Comparison of ENCODE assay signal across 30 cellular contexts in genomic region chr17:12634789-12635414, GRCh38. TPM values are rescaled to one million over a fixed set of nuclear protein-coding genes. Genes with fewer than 3 reads are reported as not detected.
A peak's percentile ranks its signal among the peaks of the same experiment; 100 is the strongest.
DNase-seq lines count a peak whose midpoint lies in the region; ATAC-seq, FAIRE-seq and TF ChIP-seq lines count a peak whose summit lies in the region.
"Had no signal": no experiment of that assay in that cellular context is flagged by ENCODE, and none has a peak within 500 bp of the region (broad histone marks: within the 10 kb centered on the region; RNA-seq: fewer than 3 reads in every experiment).

No MANE protein-coding gene starts in this region.

- CTCF ChIA-PET in activated CD4-positive, alpha-beta memory T cell treated with anti-CD3 and anti-CD28 coated beads, Interleukin-2, amount 10 ng/mL, durations not matched to agents 7 days and 5 days (lab: Charles Lee), result no interaction called here

- peaks cover 24% of the 10 kb centered on the region for H3K4me1 Mint-ChIP-seq in astrocyte (ENCODE audit: low read depth, unreplicated experiment)
- no peaks in the 10 kb centered on the region for H3K4me1 Mint-ChIP-seq in activated CD4-positive, alpha-beta memory T cell treated with anti-CD3 and anti-CD28 coated beads, Interleukin-2, amount 10 ng/mL, durations not matched to agents 7 days and 5 days
- H3K4me1 Mint-ChIP-seq: activated CD4-positive, alpha-beta T cell treated with anti-CD3 and anti-CD28 coated beads for 36 hours; activated naive CD4-positive, alpha-beta T cell treated with anti-CD3 and anti-CD28 coated beads, Interleukin-2, amount 50 U/mL, for 24 hours; activated T-helper 17 cell treated with anti-CD3 and anti-CD28 coated beads, Interleukin-2, amount 50 U/mL, for 72 hours; T-helper 17 cell had no signal

- H3K9me2 ChIP-seq in Karpas-422 (replicated peaks; ENCODE audit: insufficient read depth, low read length), result no peaks in the 10 kb centered on the region
- H3K9me2 ChIP-seq: SK-N-SH had no signal

- H3K4me3 ChIP-seq in Karpas-422 (ENCODE audit: low read length) (no peak overlapping the region), astrocyte (ENCODE audit: insufficient read depth, low read depth, low read length) (no peak overlapping the region), thoracic aorta (no peak overlapping the region)
- H3K4me3 ChIP-seq: PC-9, thyroid gland, vagina had no signal

- no peaks in the 10 kb centered on the region for H3K9me3 ChIP-seq in Karpas-422 (ENCODE audit: low read length)
- H3K9me3 ChIP-seq in astrocyte (ENCODE audit: insufficient read depth, low read depth, low read length), result no peaks in the 10 kb centered on the region
- H3K9me3 ChIP-seq in thoracic aorta, result no peaks in the 10 kb centered on the region
- H3K9me3 ChIP-seq: SK-N-SH, thyroid gland, vagina had no signal

- DNase-seq in Karpas-422 (peak; percentile 40), astrocyte (ENCODE audit: low read depth) (no peak), islet precursor cell (peak; percentile 74), thoracic aorta (ENCODE audit: low spot score) (no peak), D721Med (ENCODE audit: insufficient read length, low spot score) (no peak), DMS114 treated with DMSO at 0.1 percent for 48 hours (lab: John Stamatoyannopoulos, UW; ENCODE audit: unreplicated experiment) (no peak)
- no peak for DNase-seq in activated CD4-positive, alpha-beta memory T cell treated with anti-CD3 and anti-CD28 coated beads, Interleukin-2, amount 10 ng/mL, durations not matched to agents 7 days and 5 days
- DNase-seq: activated CD4-positive, alpha-beta T cell treated with anti-CD3 and anti-CD28 coated beads for 36 hours; activated CD8-positive, alpha-beta T cell treated with anti-CD3 and anti-CD28 coated beads, Interleukin-2, amount 10 ng/mL, durations not matched to agents 7 days and 5 days; amniotic stem cell; DMS53; GOT3; NCI-H1436 treated with DMSO at 0.1 percent for 48 hours; NCI-H2081 treated with DMSO at 0.1 percent for 48 hours; NCI-H2227 treated with DMSO at 0.1 percent for 48 hours; NCI-H526 treated with DMSO at 0.1 percent for 48 hours; NK-92 treated with Interleukin-12 subunit alpha and Interleukin-12 subunit beta, amount 100 ng/mL, for 24 hours; PC-9; SK-N-SH; stimulated activated CD4-positive, alpha-beta T cell treated with anti-CD3 and anti-CD28 coated beads, Interleukin-1b, Interleukin-23, amount 100 ng/mL, for 48 hours; stimulated activated naive CD8-positive, alpha-beta T cell treated with anti-CD3 and anti-CD28 coated beads, Interleukin-15, Interleukin-2, amounts not matched to agents 100 U/mL and 50 U/mL, for 24 hours; T-helper 17 cell; thyroid gland had no signal

- H4K20me1 ChIP-seq in Karpas-422 (ENCODE audit: insufficient read depth, low read depth, low read length), result no peaks in the 10 kb centered on the region
- no peaks in the 10 kb centered on the region for H4K20me1 ChIP-seq in astrocyte (ENCODE audit: insufficient read depth, low read length)

- peaks cover 5% of the 10 kb centered on the region for H3K9me3 Mint-ChIP-seq in astrocyte (ENCODE audit: unreplicated experiment)
- peaks cover 16% of the 10 kb centered on the region for H3K9me3 Mint-ChIP-seq in activated CD4-positive, alpha-beta memory T cell treated with anti-CD3 and anti-CD28 coated beads, Interleukin-2, amount 10 ng/mL, durations not matched to agents 7 days and 5 days
- H3K9me3 Mint-ChIP-seq: activated naive CD4-positive, alpha-beta T cell treated with anti-CD3 and anti-CD28 coated beads, Interleukin-2, amount 50 U/mL, for 24 hours had no signal

- no peak overlapping the region for H3K4me3 Mint-ChIP-seq in astrocyte (ENCODE audit: unreplicated experiment)
- no peak overlapping the region for H3K4me3 Mint-ChIP-seq in activated CD4-positive, alpha-beta memory T cell treated with anti-CD3 and anti-CD28 coated beads, Interleukin-2, amount 10 ng/mL, durations not matched to agents 7 days and 5 days
- H3K4me3 Mint-ChIP-seq: activated CD4-positive, alpha-beta T cell treated with anti-CD3 and anti-CD28 coated beads for 36 hours; activated CD8-positive, alpha-beta T cell treated with anti-CD3 and anti-CD28 coated beads, Interleukin-2, amount 10 ng/mL, durations not matched to agents 7 days and 5 days; activated naive CD4-positive, alpha-beta T cell treated with anti-CD3 and anti-CD28 coated beads, Interleukin-2, amount 50 U/mL, for 24 hours; activated T-helper 17 cell treated with anti-CD3 and anti-CD28 coated beads, Interleukin-2, amount 50 U/mL, for 72 hours; natural killer cell treated with Interleukin-12 subunit alpha and Interleukin-12 subunit beta and Interleukin-15 and Interleukin-18, amount 100 ng/mL, for 72 hours; T-helper 17 cell had no signal

- H3K9ac ChIP-seq in Karpas-422 (ENCODE audit: low read length) (no peak overlapping the region), astrocyte (ENCODE audit: low read length) (no peak overlapping the region)
- H3K9ac ChIP-seq: SK-N-SH had no signal

- no peak overlapping the region for H3K27ac Mint-ChIP-seq in astrocyte (ENCODE audit: unreplicated experiment)
- no peak overlapping the region for H3K27ac Mint-ChIP-seq in activated CD4-positive, alpha-beta memory T cell treated with anti-CD3 and anti-CD28 coated beads, Interleukin-2, amount 10 ng/mL, durations not matched to agents 7 days and 5 days
- H3K27ac Mint-ChIP-seq: activated CD4-positive, alpha-beta T cell treated with anti-CD3 and anti-CD28 coated beads for 36 hours; activated CD8-positive, alpha-beta T cell treated with anti-CD3 and anti-CD28 coated beads, Interleukin-2, amount 10 ng/mL, durations not matched to agents 7 days and 5 days; activated naive CD4-positive, alpha-beta T cell treated with anti-CD3 and anti-CD28 coated beads, Interleukin-2, amount 50 U/mL, for 24 hours; activated T-helper 17 cell treated with anti-CD3 and anti-CD28 coated beads, Interleukin-2, amount 50 U/mL, for 72 hours; natural killer cell treated with Interleukin-12 subunit alpha and Interleukin-12 subunit beta and Interleukin-15 and Interleukin-18, amount 100 ng/mL, for 72 hours; T-helper 17 cell had no signal

- H3K36me3 Mint-ChIP-seq in astrocyte (ENCODE audit: low read depth, unreplicated experiment), result no peaks in the 10 kb centered on the region
- H3K36me3 Mint-ChIP-seq in activated CD4-positive, alpha-beta memory T cell treated with anti-CD3 and anti-CD28 coated beads, Interleukin-2, amount 10 ng/mL, durations not matched to agents 7 days and 5 days (ENCODE audit: low read depth), result no peaks in the 10 kb centered on the region
- H3K36me3 Mint-ChIP-seq: activated naive CD4-positive, alpha-beta T cell treated with anti-CD3 and anti-CD28 coated beads, Interleukin-2, amount 50 U/mL, for 24 hours; natural killer cell treated with Interleukin-12 subunit alpha and Interleukin-12 subunit beta and Interleukin-15 and Interleukin-18, amount 100 ng/mL, for 72 hours had no signal

- H3K27ac ChIP-seq in Karpas-422 (ENCODE audit: low read length) (no peak overlapping the region), astrocyte (ENCODE audit: low read depth, low read length) (no peak overlapping the region), thoracic aorta (peak overlapping the region; percentile 21 to 33)
- H3K27ac ChIP-seq: PC-9, thyroid gland, vagina had no signal

- POLR2A ChIA-PET in activated CD4-positive, alpha-beta memory T cell treated with anti-CD3 and anti-CD28 coated beads, Interleukin-2, amount 10 ng/mL, durations not matched to agents 7 days and 5 days (lab: Charles Lee), result no interaction called here

- H3K4me2 ChIP-seq in Karpas-422 (ENCODE audit: low read depth, low read length, poor library complexity, severe bottlenecking), result no peak overlapping the region
- H3K4me2 ChIP-seq in astrocyte (ENCODE audit: low read length), result peak overlapping the region; percentile 5
- H3K4me2 ChIP-seq: PC-9, SK-N-SH had no signal

- H3K27me3 Mint-ChIP-seq in astrocyte (ENCODE audit: low read depth, unreplicated experiment), result no peaks in the 10 kb centered on the region
- H3K27me3 Mint-ChIP-seq in activated CD4-positive, alpha-beta memory T cell treated with anti-CD3 and anti-CD28 coated beads, Interleukin-2, amount 10 ng/mL, durations not matched to agents 7 days and 5 days, result no peaks in the 10 kb centered on the region
- H3K27me3 Mint-ChIP-seq: activated T-helper 17 cell treated with anti-CD3 and anti-CD28 coated beads, Interleukin-2, amount 50 U/mL, for 72 hours; natural killer cell treated with Interleukin-12 subunit alpha and Interleukin-12 subunit beta and Interleukin-15 and Interleukin-18, amount 100 ng/mL, for 72 hours; T-helper 17 cell had no signal

- TF ChIP-seq CTCF in astrocyte (IDR thresholded peaks at IDR 0.05; ENCODE audit: insufficient read depth, low read depth, low read length), result no peak
- TF ChIP-seq CTCF in thoracic aorta (IDR thresholded peaks at IDR 0.05), result no peak
- no peak for TF ChIP-seq CTCF in D721Med (IDR thresholded peaks at IDR 0.05; ENCODE audit: insufficient read depth, missing control alignments)

- no peak for ATAC-seq in thoracic aorta (ENCODE audit: insufficient number of reproducible peaks, low FRiP score, low read depth)
- ATAC-seq: activated CD4-positive, alpha-beta T cell treated with anti-CD3 and anti-CD28 coated beads for 36 hours; activated CD8-positive, alpha-beta T cell treated with anti-CD3 and anti-CD28 coated beads, Interleukin-2, amount 10 ng/mL, durations not matched to agents 7 days and 5 days; activated T-helper 17 cell treated with anti-CD3 and anti-CD28 coated beads, Interleukin-2, amount 50 U/mL, for 72 hours; natural killer cell treated with Interleukin-12 subunit alpha and Interleukin-12 subunit beta and Interleukin-15 and Interleukin-18, amount 100 ng/mL, for 72 hours; stimulated activated naive CD8-positive, alpha-beta T cell treated with anti-CD3 and anti-CD28 coated beads, Interleukin-15, Interleukin-2, amounts not matched to agents 100 U/mL and 50 U/mL, for 24 hours; T-helper 17 cell had no signal

- H3K79me2 ChIP-seq in Karpas-422 (ENCODE audit: low read length), result no peaks in the 10 kb centered on the region
- no peaks in the 10 kb centered on the region for H3K79me2 ChIP-seq in astrocyte (ENCODE audit: insufficient read depth, low read length)

- H3K27me3 ChIP-seq in Karpas-422 (ENCODE audit: low read length), result no peaks in the 10 kb centered on the region
- no peaks in the 10 kb centered on the region for H3K27me3 ChIP-seq in astrocyte (ENCODE audit: insufficient read depth, low read length)
- H3K27me3 ChIP-seq in thoracic aorta (replicated peaks; ENCODE audit: insufficient read depth), result no peaks in the 10 kb centered on the region
- H3K27me3 ChIP-seq: thyroid gland, vagina had no signal

- H2AFZ ChIP-seq in Karpas-422 (ENCODE audit: low read length) (no peak overlapping the region), astrocyte (ENCODE audit: low read depth, low read length) (peak overlapping the region; percentile 33)
- H2AFZ ChIP-seq: PC-9 had no signal

- no peaks in the 10 kb centered on the region for H3K36me3 ChIP-seq in Karpas-422 (ENCODE audit: insufficient read depth, low read length)
- no peaks in the 10 kb centered on the region for H3K36me3 ChIP-seq in astrocyte (ENCODE audit: insufficient read depth, low read length)
- H3K36me3 ChIP-seq in thoracic aorta, result no peaks in the 10 kb centered on the region
- H3K36me3 ChIP-seq: thyroid gland, vagina had no signal

- FAIRE-seq in astrocyte (lab: Jason Lieb, UNC) (no peak), D721Med (lab: Jason Lieb, UNC) (no peak)
- FAIRE-seq: G401.6, TTC549 had no signal

- H3K4me1 ChIP-seq in Karpas-422 (ENCODE audit: low read length) (no peaks in the 10 kb centered on the region; the same call in 1 of the 2 replicates), astrocyte (ENCODE audit: insufficient read depth, low read length) (peaks cover 13% of the 10 kb centered on the region), thoracic aorta (ENCODE audit: control insufficient read depth in 1 of 2, low read depth in 2 of 2) (peaks cover 27 to 72% of the 10 kb centered on the region in 2 donors)
- H3K4me1 ChIP-seq: thyroid gland, vagina had no signal

RNA-seq across cellular contexts. Expression of gene MYOCD, which starts 30.8 kb away (rescaled TPM):
- not detected in 2 replicates for total RNA-seq in Karpas-422 (2014; rRNA removed; shearing (Covaris generic); ENCODE audit: low replicate concordance)
- total RNA-seq in astrocyte (1.4 and 2.8 TPM in 2 replicates), thoracic aorta (100 to 1,000 TPM; 102 to 113 TPM)
- not detected for total RNA-seq in activated CD4-positive, alpha-beta memory T cell treated with anti-CD3 and anti-CD28 coated beads, Interleukin-2, amount 10 ng/mL, durations not matched to agents 7 days and 5 days
- total RNA-seq: activated CD4-positive, alpha-beta T cell treated with anti-CD3 and anti-CD28 coated beads for 36 hours; activated CD8-positive, alpha-beta T cell treated with anti-CD3 and anti-CD28 coated beads, Interleukin-2, amount 10 ng/mL, durations not matched to agents 7 days and 5 days; activated T-helper 17 cell treated with anti-CD3 and anti-CD28 coated beads, Interleukin-2, amount 50 U/mL, for 72 hours; mononuclear cell; natural killer cell treated with Interleukin-12 subunit alpha and Interleukin-12 subunit beta and Interleukin-15 and Interleukin-18, amount 100 ng/mL, for 72 hours; PC-9; T-helper 17 cell had no signal

Comparison
In these comparisons a context has a peak if more than half of its experiments do, and no peak if none do; other contexts are left out.
1. DNase-seq: peak in Karpas-422 (single experiment) and islet precursor cell (single experiment); none in astrocyte (single experiment), thoracic aorta (single experiment), D721Med (single experiment), activated CD4-positive, alpha-beta memory T cell treated with anti-CD3 and anti-CD28 coated beads, Interleukin-2, amount 10 ng/mL, durations not matched to agents 7 days and 5 days (single experiment) and DMS114 treated with DMSO at 0.1 percent for 48 hours (single experiment).
2. H3K27ac ChIP-seq: peak in thoracic aorta (2 of 2); none in Karpas-422 (single experiment) and astrocyte (single experiment).
3. RNA of gene MYOCD, which starts 30.8 kb away (total RNA-seq): 102 to 113 TPM in thoracic aorta; 1.4 to 2.8 TPM in astrocyte, not detected in Karpas-422 and not detected in activated CD4-positive, alpha-beta memory T cell treated with anti-CD3 and anti-CD28 coated beads, Interleukin-2, amount 10 ng/mL, durations not matched to agents 7 days and 5 days; every median in the first group is over 10 times any median in the second.